23 cellular contexts compared by ENCODE assay signal in the genomic region with DNA sequence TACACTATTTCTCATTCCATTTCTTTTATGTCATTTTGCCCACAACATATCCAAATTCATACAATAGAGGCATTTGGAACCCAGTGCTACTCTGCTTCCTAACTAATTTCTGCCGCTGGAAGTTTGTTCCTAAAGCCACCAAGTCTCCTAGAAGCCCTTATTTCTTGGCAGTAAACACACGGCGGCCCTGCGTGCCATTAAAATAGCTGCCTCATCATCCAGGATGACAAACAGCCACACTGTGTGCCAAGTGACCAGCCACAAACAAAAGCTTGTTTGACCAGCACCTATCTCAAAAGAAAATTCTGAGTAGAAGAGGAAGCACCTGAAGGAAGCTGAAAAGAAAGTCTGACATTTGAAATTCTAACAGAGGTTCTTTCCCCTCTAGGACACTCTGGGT.
A peak's percentile ranks its signal among the peaks of the same experiment; 100 is the strongest.
DNase-seq lines count a peak whose midpoint lies in the region; TF ChIP-seq lines count a peak whose summit lies in the region.
"Had no signal": no experiment of that assay in that cellular context is flagged by ENCODE, and none has a peak within 500 bp of the region (broad histone marks: within the 10 kb centered on the region; RNA-seq: fewer than 3 reads in every experiment).

No MANE protein-coding gene starts in this region.

- H3K27me3 Mint-ChIP-seq in CD8-positive, alpha-beta memory T cell = peaks cover 8 to 17% of the 10 kb centered on the region in 2 donors

- H3K9me3 Mint-ChIP-seq in CD8-positive, alpha-beta memory T cell = peaks cover 0 to 8% (median 0%) of the 10 kb centered on the region in 5 donors
- H3K9me3 Mint-ChIP-seq: CD14-positive monocyte, HFFc6 had no signal

- no peak overlapping the region for H3K4me3 Mint-ChIP-seq in CD8-positive, alpha-beta memory T cell
- H3K4me3 Mint-ChIP-seq: CD14-positive monocyte, HFFc6 had no signal

- no peak for TF ChIP-seq CTCF in OCI-LY3 (IDR thresholded peaks at IDR 0.05; ENCODE audit: low read depth, low read length)
- TF ChIP-seq CTCF in left ventricle myocardium inferior (IDR thresholded peaks at IDR 0.05; ENCODE audit: borderline replicate concordance) = no peak
- TF ChIP-seq CTCF in neutrophil (IDR thresholded peaks at IDR 0.05) = no peak
- TF ChIP-seq CTCF in esophagus muscularis mucosa (IDR thresholded peaks at IDR 0.05) = no peak
- no peak for TF ChIP-seq CTCF in SK-N-SH (IDR thresholded peaks at IDR 0.05)

- TF ChIP-seq RAD21 in SK-N-SH (IDR thresholded peaks at IDR 0.05; ENCODE audit: low read length) = no peak

- H3K79me2 ChIP-seq in OCI-LY3 (ENCODE audit: low read length) (peaks cover 100% of the 10 kb centered on the region), SK-N-SH (ENCODE audit: insufficient read depth) (peaks cover 6% of the 10 kb centered on the region; the same call in 1 of the 2 replicates)

- peaks cover 99% of the 10 kb centered on the region for H3K36me3 ChIP-seq in BLaER1
- peaks cover 52% of the 10 kb centered on the region for H3K36me3 ChIP-seq in OCI-LY3 (replicated peaks; ENCODE audit: low read depth, low read length)
- H3K36me3 ChIP-seq in left ventricle myocardium inferior = no peaks in the 10 kb centered on the region
- H3K36me3 ChIP-seq in neutrophil = no peaks in the 10 kb centered on the region
- H3K36me3 ChIP-seq in esophagus muscularis mucosa = no peaks in the 10 kb centered on the region
- H3K36me3 ChIP-seq in CD8-positive, alpha-beta memory T cell (ENCODE audit: insufficient read depth, low read length) = no peaks in the 10 kb centered on the region
- no peaks in the 10 kb centered on the region for H3K36me3 ChIP-seq in SK-N-SH (replicated peaks in 1 of 2; ENCODE audit: control insufficient read depth in 1 of 2, insufficient read depth in 2 of 2, low read length in 1 of 2)
- H3K36me3 ChIP-seq: Peyer's patch had no signal

- no peaks in the 10 kb centered on the region for H3K9me2 ChIP-seq in SK-N-SH

- intact Hi-C loops in left ventricle myocardium inferior (cut with micrococcal nuclease) (no loop called here), esophagus muscularis mucosa (cut with DNase I) (no loop called here)

- no peaks in the 10 kb centered on the region for H3K27me3 ChIP-seq in BLaER1
- H3K27me3 ChIP-seq in OCI-LY3 (ENCODE audit: low read depth, low read length) = no peaks in the 10 kb centered on the region
- peaks cover 9% of the 10 kb centered on the region for H3K27me3 ChIP-seq in left ventricle myocardium inferior (ENCODE audit: low read depth)
- no peaks in the 10 kb centered on the region for H3K27me3 ChIP-seq in neutrophil
- no peaks in the 10 kb centered on the region for H3K27me3 ChIP-seq in esophagus muscularis mucosa
- H3K27me3 ChIP-seq in CD8-positive, alpha-beta memory T cell (ENCODE audit: insufficient read depth, low read length, poor library complexity, severe bottlenecking) = no peaks in the 10 kb centered on the region
- no peaks in the 10 kb centered on the region for H3K27me3 ChIP-seq in SK-N-SH (ENCODE audit: insufficient read depth)
- H3K27me3 ChIP-seq: Peyer's patch had no signal

- peaks cover 3% of the 10 kb centered on the region for H3F3A ChIP-seq in SK-N-SH (replicated peaks; ENCODE audit: insufficient read depth)

- H3K4me1 ChIP-seq in BLaER1 (peaks cover 62% of the 10 kb centered on the region), OCI-LY3 (ENCODE audit: low read length) (peaks cover 88% of the 10 kb centered on the region), left ventricle myocardium inferior (peaks cover 48% of the 10 kb centered on the region), neutrophil (ENCODE audit: control insufficient read depth in 1 of 2, insufficient read depth in 1 of 2, low read depth in 1 of 2, low read length in 1 of 2) (peaks cover 40 to 55% of the 10 kb centered on the region in 2 experiments), esophagus muscularis mucosa (peaks cover 0 to 7% (median 6%) of the 10 kb centered on the region in 4 donors), SK-N-SH (ENCODE audit: control insufficient read depth in 1 of 2, insufficient read depth in 2 of 2, low read depth in 1 of 2, low read length in 1 of 2) (peaks cover 0 to 10% of the 10 kb centered on the region in 2 experiments; a peak in 2 of 4 replicates)
- H3K4me1 ChIP-seq in CD8-positive, alpha-beta memory T cell (ENCODE audit: insufficient read depth, low read length) = no peaks in the 10 kb centered on the region

- no peak overlapping the region for H3K27ac Mint-ChIP-seq in CD8-positive, alpha-beta memory T cell
- H3K27ac Mint-ChIP-seq: HFFc6 had no signal

- H3K9ac ChIP-seq in BLaER1 = no peak overlapping the region
- H3K9ac ChIP-seq in OCI-LY3 (ENCODE audit: low read length) = no peak overlapping the region
- H3K9ac ChIP-seq in SK-N-SH = no peak overlapping the region

- POLR2A ChIA-PET in CD8-positive, alpha-beta memory T cell (lab: Charles Lee) = no interaction called here
- POLR2A ChIA-PET in SK-N-SH (lab: Yijun Ruan, JAX) = no interaction called here

- no peak for TF ChIP-seq POLR2A in esophagus muscularis mucosa (IDR thresholded peaks at IDR 0.05; ENCODE audit: low read depth)

- DNase-seq in left ventricle myocardium inferior (peak; percentile 46), esophagus muscularis mucosa (ENCODE audit: extremely low spot score) (no peak), SK-N-SH (no peak)
- no peak for DNase-seq in CD8-positive, alpha-beta memory T cell
- DNase-seq: AML-193; DMS79; H7; HFFc6; KG1; NCI-H1092 treated with DMSO at 0.1 percent for 48 hours; NCI-H1436 treated with DMSO at 0.1 percent for 48 hours; NCI-H2029; NCI-H2227 treated with DMSO at 0.1 percent for 48 hours; NCI-H510A treated with DMSO at 0.1 percent for 48 hours; NCI-H748 treated with DMSO at 0.1 percent for 48 hours; NK-92 treated with Interleukin-12 subunit alpha and Interleukin-12 subunit beta, amount 100 ng/mL, for 24 hours; Peyer's patch had no signal

- H3K9me3 ChIP-seq in BLaER1 (no peaks in the 10 kb centered on the region), OCI-LY3 (ENCODE audit: insufficient read depth, low read length) (no peaks in the 10 kb centered on the region), left ventricle myocardium inferior (replicated peaks) (no peaks in the 10 kb centered on the region), neutrophil (no peaks in the 10 kb centered on the region), esophagus muscularis mucosa (no peaks in the 10 kb centered on the region), SK-N-SH (no peaks in the 10 kb centered on the region)
- H3K9me3 ChIP-seq in CD8-positive, alpha-beta memory T cell (ENCODE audit: low read length) = no peaks in the 10 kb centered on the region
- H3K9me3 ChIP-seq: Peyer's patch had no signal

- 69% methylated on average over 4 of the region's 4 CpGs for WGBS in esophagus muscularis mucosa
- 86% methylated on average over 4 of the region's 4 CpGs for WGBS in SK-N-SH (ENCODE audit: low lambda C conversion rate)

- no peaks in the 10 kb centered on the region for H3K36me3 Mint-ChIP-seq in CD8-positive, alpha-beta memory T cell

- H3K4me3 ChIP-seq in BLaER1 = no peak overlapping the region
- H3K4me3 ChIP-seq in OCI-LY3 (ENCODE audit: low read length) = no peak overlapping the region
- H3K4me3 ChIP-seq in left ventricle myocardium inferior = no peak overlapping the region
- no peak overlapping the region for H3K4me3 ChIP-seq in neutrophil (ENCODE audit: low read depth in 1 of 2, low read length in 1 of 2)
- no peak overlapping the region for H3K4me3 ChIP-seq in esophagus muscularis mucosa
- H3K4me3 ChIP-seq in CD8-positive, alpha-beta memory T cell (ENCODE audit: low read length) = no peak overlapping the region
- no peak overlapping the region for H3K4me3 ChIP-seq in SK-N-SH (ENCODE audit: low read depth in 2 of 2, low read length in 1 of 2)
- H3K4me3 ChIP-seq: GM12878, Peyer's patch had no signal

- H3K27ac ChIP-seq in BLaER1 (peak overlapping the region; percentile 11; the same call in 1 of the 2 replicates), OCI-LY3 (ENCODE audit: low read length) (peak overlapping the region; percentile 29), left ventricle myocardium inferior (replicated peaks) (peak overlapping the region; percentile 78), neutrophil (peak overlapping the region; percentile 1), esophagus muscularis mucosa (replicated peaks in 1 of 4) (no peak overlapping the region), SK-N-SH (ENCODE audit: low read depth in 2 of 2, low read length in 1 of 2) (no peak overlapping the region)
- no peak overlapping the region for H3K27ac ChIP-seq in CD8-positive, alpha-beta memory T cell (ENCODE audit: low read depth, low read length)
- H3K27ac ChIP-seq: HL-60 had no signal

- no peaks in the 10 kb centered on the region for H3K4me1 Mint-ChIP-seq in CD8-positive, alpha-beta memory T cell

- TF ChIP-seq EP300 in esophagus muscularis mucosa (IDR thresholded peaks at IDR 0.05) (no peak), SK-N-SH (IDR thresholded peaks at IDR 0.05; ENCODE audit: borderline replicate concordance in 1 of 2, low read depth in 1 of 2, low read length in 1 of 2) (no peak)

- H3K4me2 ChIP-seq in BLaER1 (no peak overlapping the region), OCI-LY3 (ENCODE audit: low read length) (peak overlapping the region; percentile 2; the same call in 1 of the 2 replicates), SK-N-SH (no peak overlapping the region)

- H2AFZ ChIP-seq in OCI-LY3 (ENCODE audit: low read depth, low read length) = no peak overlapping the region
- H2AFZ ChIP-seq in SK-N-SH (ENCODE audit: low read depth) = no peak overlapping the region

- CTCF ChIA-PET in CD8-positive, alpha-beta memory T cell (lab: Charles Lee) = no interaction called here
- CTCF ChIA-PET in SK-N-SH (lab: Yijun Ruan, JAX) = interaction anchor here (0.7 kb wide), 1 partner anchor 116 kb away, joined by 3 read pairs; no protein-coding TSS in a partner anchor

- H4K20me1 ChIP-seq in BLaER1 (peaks cover 100% of the 10 kb centered on the region), OCI-LY3 (ENCODE audit: insufficient read depth, low read length) (peaks cover 89% of the 10 kb centered on the region), SK-N-SH (ENCODE audit: insufficient read depth) (no peaks in the 10 kb centered on the region)

TF ChIP-seq in SK-N-SH, 30 proteins besides CTCF, POLR2A, EP300 and RAD21 (continues in another document):
- no peak for TF ChIP-seq POLR2AphosphoS5 (IDR thresholded peaks at IDR 0.05; ENCODE audit: low read depth, low read length)
- TF ChIP-seq TCF12 (IDR thresholded peaks at IDR 0.05) = no peak
- TF ChIP-seq MXI1 (IDR thresholded peaks at IDR 0.05; ENCODE audit: low read depth, low read length) = no peak
- TF ChIP-seq, protein P1, sequence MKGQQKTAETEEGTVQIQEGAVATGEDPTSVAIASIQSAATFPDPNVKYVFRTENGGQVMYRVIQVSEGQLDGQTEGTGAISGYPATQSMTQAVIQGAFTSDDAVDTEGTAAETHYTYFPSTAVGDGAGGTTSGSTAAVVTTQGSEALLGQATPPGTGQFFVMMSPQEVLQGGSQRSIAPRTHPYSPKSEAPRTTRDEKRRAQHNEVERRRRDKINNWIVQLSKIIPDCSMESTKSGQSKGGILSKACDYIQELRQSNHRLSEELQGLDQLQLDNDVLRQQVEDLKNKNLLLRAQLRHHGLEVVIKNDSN (IDR thresholded peaks at IDR 0.05; ENCODE audit: borderline replicate concordance, low read depth) = no peak

Comparison
In these comparisons a context has a peak if more than half of its experiments do, and no peak if none do; other contexts are left out.
1. H3K27ac ChIP-seq: peak in BLaER1 (single experiment), OCI-LY3 (single experiment), left ventricle myocardium inferior (single experiment) and neutrophil (single experiment); none in esophagus muscularis mucosa (0 of 4), CD8-positive, alpha-beta memory T cell (single experiment) and SK-N-SH (0 of 2).